In the genomic region with DNA sequence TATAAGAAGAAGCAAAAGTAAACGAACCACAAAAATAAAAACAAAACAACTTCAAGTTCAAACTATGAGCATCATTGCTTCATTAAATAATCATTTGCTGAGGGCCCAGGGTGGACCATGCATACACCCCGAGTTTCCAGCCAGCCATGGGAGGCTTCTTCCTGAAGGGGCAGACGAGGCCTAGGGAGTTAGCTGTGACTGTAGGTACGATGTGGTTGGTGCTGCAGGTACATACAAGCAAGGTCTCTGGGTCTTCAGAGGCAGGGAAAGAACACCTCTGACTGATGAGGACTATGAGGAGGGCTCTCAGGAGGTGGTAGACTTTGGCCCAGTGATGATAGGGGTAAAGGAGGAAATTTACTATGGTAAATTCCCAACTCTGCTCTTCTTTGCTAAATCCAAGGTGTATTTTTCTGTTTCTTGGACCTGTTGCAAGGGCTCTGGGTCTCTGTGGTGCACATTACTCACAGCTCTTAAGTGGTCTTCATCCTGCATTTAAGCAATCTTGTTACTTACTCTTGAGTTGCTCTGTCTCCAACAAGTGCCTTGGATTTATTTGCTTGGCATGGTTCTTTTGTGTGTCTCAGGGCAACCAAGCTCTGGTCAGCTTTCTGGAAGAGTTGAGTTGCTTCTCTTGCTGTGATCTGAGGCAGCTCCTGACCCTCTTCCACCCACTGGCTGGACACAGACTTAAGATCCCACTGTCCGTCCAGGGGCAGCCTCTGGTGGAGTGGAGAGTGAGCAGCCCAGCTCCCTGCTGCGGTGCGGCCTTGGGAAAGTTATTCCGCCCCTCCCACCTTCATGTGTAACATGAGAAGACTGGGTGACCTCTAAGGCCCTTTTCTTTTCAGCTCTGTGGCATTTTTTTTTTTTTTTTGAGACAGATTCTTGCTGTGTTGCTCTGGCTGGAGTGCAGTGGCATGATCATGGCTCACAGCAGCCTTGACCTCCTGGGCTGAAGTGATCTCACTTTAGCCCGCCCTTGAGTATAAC, we compare ENCODE assay signal across 1 cellular context.
TF ChIP-seq lines count a peak whose summit lies in the region.

No MANE protein-coding gene starts in this region.

TF ChIP-seq in HepG2, 621 proteins besides CTCF, POLR2A, EP300 and RAD21 (continued from another document and continues in another):
- TF ChIP-seq, protein P1, sequence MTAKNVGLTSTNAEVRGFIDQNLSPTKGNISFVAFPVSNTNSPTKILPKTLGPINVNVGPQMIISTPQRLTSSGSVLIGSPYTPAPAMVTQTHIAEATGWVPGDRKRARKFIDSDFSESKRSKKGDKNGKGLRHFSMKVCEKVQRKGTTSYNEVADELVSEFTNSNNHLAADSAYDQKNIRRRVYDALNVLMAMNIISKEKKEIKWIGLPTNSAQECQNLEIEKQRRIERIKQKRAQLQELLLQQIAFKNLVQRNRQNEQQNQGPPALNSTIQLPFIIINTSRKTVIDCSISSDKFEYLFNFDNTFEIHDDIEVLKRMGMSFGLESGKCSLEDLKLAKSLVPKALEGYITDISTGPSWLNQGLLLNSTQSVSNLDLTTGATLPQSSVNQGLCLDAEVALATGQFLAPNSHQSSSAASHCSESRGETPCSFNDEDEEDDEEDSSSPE (CRISPR knock-in tag; IDR thresholded peaks at IDR 0.05), result no peak
- TF ChIP-seq, protein P2, sequence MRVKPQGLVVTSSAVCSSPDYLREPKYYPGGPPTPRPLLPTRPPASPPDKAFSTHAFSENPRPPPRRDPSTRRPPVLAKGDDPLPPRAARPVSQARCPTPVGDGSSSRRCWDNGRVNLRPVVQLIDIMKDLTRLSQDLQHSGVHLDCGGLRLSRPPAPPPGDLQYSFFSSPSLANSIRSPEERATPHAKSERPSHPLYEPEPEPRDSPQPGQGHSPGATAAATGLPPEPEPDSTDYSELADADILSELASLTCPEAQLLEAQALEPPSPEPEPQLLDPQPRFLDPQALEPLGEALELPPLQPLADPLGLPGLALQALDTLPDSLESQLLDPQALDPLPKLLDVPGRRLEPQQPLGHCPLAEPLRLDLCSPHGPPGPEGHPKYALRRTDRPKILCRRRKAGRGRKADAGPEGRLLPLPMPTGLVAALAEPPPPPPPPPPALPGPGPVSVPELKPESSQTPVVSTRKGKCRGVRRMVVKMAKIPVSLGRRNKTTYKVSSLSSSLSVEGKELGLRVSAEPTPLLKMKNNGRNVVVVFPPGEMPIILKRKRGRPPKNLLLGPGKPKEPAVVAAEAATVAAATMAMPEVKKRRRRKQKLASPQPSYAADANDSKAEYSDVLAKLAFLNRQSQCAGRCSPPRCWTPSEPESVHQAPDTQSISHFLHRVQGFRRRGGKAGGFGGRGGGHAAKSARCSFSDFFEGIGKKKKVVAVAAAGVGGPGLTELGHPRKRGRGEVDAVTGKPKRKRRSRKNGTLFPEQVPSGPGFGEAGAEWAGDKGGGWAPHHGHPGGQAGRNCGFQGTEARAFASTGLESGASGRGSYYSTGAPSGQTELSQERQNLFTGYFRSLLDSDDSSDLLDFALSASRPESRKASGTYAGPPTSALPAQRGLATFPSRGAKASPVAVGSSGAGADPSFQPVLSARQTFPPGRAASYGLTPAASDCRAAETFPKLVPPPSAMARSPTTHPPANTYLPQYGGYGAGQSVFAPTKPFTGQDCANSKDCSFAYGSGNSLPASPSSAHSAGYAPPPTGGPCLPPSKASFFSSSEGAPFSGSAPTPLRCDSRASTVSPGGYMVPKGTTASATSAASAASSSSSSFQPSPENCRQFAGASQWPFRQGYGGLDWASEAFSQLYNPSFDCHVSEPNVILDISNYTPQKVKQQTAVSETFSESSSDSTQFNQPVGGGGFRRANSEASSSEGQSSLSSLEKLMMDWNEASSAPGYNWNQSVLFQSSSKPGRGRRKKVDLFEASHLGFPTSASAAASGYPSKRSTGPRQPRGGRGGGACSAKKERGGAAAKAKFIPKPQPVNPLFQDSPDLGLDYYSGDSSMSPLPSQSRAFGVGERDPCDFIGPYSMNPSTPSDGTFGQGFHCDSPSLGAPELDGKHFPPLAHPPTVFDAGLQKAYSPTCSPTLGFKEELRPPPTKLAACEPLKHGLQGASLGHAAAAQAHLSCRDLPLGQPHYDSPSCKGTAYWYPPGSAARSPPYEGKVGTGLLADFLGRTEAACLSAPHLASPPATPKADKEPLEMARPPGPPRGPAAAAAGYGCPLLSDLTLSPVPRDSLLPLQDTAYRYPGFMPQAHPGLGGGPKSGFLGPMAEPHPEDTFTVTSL (CRISPR knock-in tag; IDR thresholded peaks at IDR 0.05; ENCODE audit: borderline replicate concordance), result no peak
- TF ChIP-seq NFRKB (IDR thresholded peaks at IDR 0.05) (no peak), ZMAT3 (CRISPR knock-in tag; conservative IDR thresholded peaks at IDR 0.05) (no peak), PHF5A (CRISPR knock-in tag; IDR thresholded peaks at IDR 0.05; ENCODE audit: low read depth, unreplicated experiment) (no peak), SIX1 (CRISPR knock-in tag; IDR thresholded peaks at IDR 0.05; ENCODE audit: borderline replicate concordance) (peak; percentile 92; the same call in 1 of the 2 replicates), RBM22 (optimal IDR thresholded peaks at IDR 0.05; ENCODE audit: low read length) (no peak), ZNF746 (CRISPR knock-in tag; IDR thresholded peaks at IDR 0.05) (no peak), THYN1 (CRISPR knock-in tag; IDR thresholded peaks at IDR 0.05; ENCODE audit: borderline replicate concordance, low read depth) (no peak), NR2F1 (CRISPR knock-in tag; IDR thresholded peaks at IDR 0.05) (peak; percentile 60), ZNF12 (CRISPR knock-in tag; IDR thresholded peaks at IDR 0.05) (no peak), CEBPG (CRISPR knock-in tag; IDR thresholded peaks at IDR 0.05) (no peak)
- TF ChIP-seq, protein P3, sequence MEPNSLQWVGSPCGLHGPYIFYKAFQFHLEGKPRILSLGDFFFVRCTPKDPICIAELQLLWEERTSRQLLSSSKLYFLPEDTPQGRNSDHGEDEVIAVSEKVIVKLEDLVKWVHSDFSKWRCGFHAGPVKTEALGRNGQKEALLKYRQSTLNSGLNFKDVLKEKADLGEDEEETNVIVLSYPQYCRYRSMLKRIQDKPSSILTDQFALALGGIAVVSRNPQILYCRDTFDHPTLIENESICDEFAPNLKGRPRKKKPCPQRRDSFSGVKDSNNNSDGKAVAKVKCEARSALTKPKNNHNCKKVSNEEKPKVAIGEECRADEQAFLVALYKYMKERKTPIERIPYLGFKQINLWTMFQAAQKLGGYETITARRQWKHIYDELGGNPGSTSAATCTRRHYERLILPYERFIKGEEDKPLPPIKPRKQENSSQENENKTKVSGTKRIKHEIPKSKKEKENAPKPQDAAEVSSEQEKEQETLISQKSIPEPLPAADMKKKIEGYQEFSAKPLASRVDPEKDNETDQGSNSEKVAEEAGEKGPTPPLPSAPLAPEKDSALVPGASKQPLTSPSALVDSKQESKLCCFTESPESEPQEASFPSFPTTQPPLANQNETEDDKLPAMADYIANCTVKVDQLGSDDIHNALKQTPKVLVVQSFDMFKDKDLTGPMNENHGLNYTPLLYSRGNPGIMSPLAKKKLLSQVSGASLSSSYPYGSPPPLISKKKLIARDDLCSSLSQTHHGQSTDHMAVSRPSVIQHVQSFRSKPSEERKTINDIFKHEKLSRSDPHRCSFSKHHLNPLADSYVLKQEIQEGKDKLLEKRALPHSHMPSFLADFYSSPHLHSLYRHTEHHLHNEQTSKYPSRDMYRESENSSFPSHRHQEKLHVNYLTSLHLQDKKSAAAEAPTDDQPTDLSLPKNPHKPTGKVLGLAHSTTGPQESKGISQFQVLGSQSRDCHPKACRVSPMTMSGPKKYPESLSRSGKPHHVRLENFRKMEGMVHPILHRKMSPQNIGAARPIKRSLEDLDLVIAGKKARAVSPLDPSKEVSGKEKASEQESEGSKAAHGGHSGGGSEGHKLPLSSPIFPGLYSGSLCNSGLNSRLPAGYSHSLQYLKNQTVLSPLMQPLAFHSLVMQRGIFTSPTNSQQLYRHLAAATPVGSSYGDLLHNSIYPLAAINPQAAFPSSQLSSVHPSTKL (CRISPR knock-in tag; IDR thresholded peaks at IDR 0.05), result peak; percentile 54; the same call in 1 of the 2 replicates
- TF ChIP-seq, protein P4, sequence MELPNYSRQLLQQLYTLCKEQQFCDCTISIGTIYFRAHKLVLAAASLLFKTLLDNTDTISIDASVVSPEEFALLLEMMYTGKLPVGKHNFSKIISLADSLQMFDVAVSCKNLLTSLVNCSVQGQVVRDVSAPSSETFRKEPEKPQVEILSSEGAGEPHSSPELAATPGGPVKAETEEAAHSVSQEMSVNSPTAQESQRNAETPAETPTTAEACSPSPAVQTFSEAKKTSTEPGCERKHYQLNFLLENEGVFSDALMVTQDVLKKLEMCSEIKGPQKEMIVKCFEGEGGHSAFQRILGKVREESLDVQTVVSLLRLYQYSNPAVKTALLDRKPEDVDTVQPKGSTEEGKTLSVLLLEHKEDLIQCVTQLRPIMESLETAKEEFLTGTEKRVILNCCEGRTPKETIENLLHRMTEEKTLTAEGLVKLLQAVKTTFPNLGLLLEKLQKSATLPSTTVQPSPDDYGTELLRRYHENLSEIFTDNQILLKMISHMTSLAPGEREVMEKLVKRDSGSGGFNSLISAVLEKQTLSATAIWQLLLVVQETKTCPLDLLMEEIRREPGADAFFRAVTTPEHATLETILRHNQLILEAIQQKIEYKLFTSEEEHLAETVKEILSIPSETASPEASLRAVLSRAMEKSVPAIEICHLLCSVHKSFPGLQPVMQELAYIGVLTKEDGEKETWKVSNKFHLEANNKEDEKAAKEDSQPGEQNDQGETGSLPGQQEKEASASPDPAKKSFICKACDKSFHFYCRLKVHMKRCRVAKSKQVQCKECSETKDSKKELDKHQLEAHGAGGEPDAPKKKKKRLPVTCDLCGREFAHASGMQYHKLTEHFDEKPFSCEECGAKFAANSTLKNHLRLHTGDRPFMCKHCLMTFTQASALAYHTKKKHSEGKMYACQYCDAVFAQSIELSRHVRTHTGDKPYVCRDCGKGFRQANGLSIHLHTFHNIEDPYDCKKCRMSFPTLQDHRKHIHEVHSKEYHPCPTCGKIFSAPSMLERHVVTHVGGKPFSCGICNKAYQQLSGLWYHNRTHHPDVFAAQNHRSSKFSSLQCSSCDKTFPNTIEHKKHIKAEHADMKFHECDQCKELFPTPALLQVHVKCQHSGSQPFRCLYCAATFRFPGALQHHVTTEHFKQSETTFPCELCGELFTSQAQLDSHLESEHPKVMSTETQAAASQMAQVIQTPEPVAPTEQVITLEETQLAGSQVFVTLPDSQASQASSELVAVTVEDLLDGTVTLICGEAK (IDR thresholded peaks at IDR 0.05), result no peak
- TF ChIP-seq, protein P4 (CRISPR knock-in tag; IDR thresholded peaks at IDR 0.05), result no peak
- TF ChIP-seq, protein P5, sequence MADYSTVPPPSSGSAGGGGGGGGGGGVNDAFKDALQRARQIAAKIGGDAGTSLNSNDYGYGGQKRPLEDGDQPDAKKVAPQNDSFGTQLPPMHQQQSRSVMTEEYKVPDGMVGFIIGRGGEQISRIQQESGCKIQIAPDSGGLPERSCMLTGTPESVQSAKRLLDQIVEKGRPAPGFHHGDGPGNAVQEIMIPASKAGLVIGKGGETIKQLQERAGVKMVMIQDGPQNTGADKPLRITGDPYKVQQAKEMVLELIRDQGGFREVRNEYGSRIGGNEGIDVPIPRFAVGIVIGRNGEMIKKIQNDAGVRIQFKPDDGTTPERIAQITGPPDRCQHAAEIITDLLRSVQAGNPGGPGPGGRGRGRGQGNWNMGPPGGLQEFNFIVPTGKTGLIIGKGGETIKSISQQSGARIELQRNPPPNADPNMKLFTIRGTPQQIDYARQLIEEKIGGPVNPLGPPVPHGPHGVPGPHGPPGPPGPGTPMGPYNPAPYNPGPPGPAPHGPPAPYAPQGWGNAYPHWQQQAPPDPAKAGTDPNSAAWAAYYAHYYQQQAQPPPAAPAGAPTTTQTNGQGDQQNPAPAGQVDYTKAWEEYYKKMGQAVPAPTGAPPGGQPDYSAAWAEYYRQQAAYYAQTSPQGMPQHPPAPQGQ (CRISPR knock-in tag; IDR thresholded peaks at IDR 0.05; ENCODE audit: borderline replicate concordance), result no peak
- TF ChIP-seq, protein P6, sequence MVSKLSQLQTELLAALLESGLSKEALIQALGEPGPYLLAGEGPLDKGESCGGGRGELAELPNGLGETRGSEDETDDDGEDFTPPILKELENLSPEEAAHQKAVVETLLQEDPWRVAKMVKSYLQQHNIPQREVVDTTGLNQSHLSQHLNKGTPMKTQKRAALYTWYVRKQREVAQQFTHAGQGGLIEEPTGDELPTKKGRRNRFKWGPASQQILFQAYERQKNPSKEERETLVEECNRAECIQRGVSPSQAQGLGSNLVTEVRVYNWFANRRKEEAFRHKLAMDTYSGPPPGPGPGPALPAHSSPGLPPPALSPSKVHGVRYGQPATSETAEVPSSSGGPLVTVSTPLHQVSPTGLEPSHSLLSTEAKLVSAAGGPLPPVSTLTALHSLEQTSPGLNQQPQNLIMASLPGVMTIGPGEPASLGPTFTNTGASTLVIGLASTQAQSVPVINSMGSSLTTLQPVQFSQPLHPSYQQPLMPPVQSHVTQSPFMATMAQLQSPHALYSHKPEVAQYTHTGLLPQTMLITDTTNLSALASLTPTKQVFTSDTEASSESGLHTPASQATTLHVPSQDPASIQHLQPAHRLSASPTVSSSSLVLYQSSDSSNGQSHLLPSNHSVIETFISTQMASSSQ (IDR thresholded peaks at IDR 0.05; ENCODE audit: low read depth), result no peak
- TF ChIP-seq, protein P6 (CRISPR knock-in tag; IDR thresholded peaks at IDR 0.05; ENCODE audit: borderline replicate concordance), result no peak
